Comparison of ENCODE assay signal across 1 cellular context in genomic region chr19:34772697-34773554, GRCh38.
TF ChIP-seq lines count a peak whose summit lies in the region.

Gene ZNF599 (minus strand): TSS chr19:34773215. CDS start chr19:34772841, 374 bp downstream.

TF ChIP-seq in K562, 482 proteins besides CTCF, POLR2A, EP300 and RAD21 (continued from another document and continues in another):
- TF ChIP-seq SFPQ (IDR thresholded peaks at IDR 0.05; ENCODE audit: low read depth, low read length) (no peak), ATF4 (CRISPR knock-in tag; IDR thresholded peaks at IDR 0.05) (no peak), EP400 (IDR thresholded peaks at IDR 0.05) (0 out of 2 replicates have a peak, but pooled peaks have one; percentile 27), KDM1A (IDR thresholded peaks at IDR 0.05) (no peak), ZBTB9 (CRISPR knock-in tag; IDR thresholded peaks at IDR 0.05) (no peak), ZNF184 (CRISPR knock-in tag; IDR thresholded peaks at IDR 0.05) (no peak), POLR2B (IDR thresholded peaks at IDR 0.05; ENCODE audit: low read depth, partially characterized antibody) (no peak), NKRF (IDR thresholded peaks at IDR 0.05; ENCODE audit: borderline replicate concordance) (no peak), HMGXB4 (CRISPR knock-in tag; IDR thresholded peaks at IDR 0.05) (no peak), HCFC1 (IDR thresholded peaks at IDR 0.05; ENCODE audit: low read depth, low read length) (peak; percentile 92), ZBED1 (IDR thresholded peaks at IDR 0.05) (no peak), GABPB2 (CRISPR knock-in tag; conservative IDR thresholded peaks at IDR 0.05) (no peak), KDM4B (IDR thresholded peaks at IDR 0.05; ENCODE audit: borderline replicate concordance in 2 of 2, low read depth in 1 of 2) (peak in 1 of 2 experiments; percentile 83; a peak in 1 of 4 replicates), MEIS2 (IDR thresholded peaks at IDR 0.05; ENCODE audit: partially characterized antibody) (no peak), MXD1 (CRISPR knock-in tag; IDR thresholded peaks at IDR 0.05; ENCODE audit: borderline replicate concordance, poor library complexity, severe bottlenecking) (no peak), ZBTB5 (IDR thresholded peaks at IDR 0.05) (no peak), SREBF1 (IDR thresholded peaks at IDR 0.05; ENCODE audit: borderline replicate concordance, low read depth, low read length) (no peak), ATF7 (IDR thresholded peaks at IDR 0.05) (peak; percentile 37; the same call in 1 of the 2 replicates), TBP (optimal IDR thresholded peaks at IDR 0.05; ENCODE audit: low read depth, low read length) (peak; percentile 12), E2F6 (IDR thresholded peaks at IDR 0.05; ENCODE audit: borderline replicate concordance in 1 of 2, extremely low read depth in 1 of 2, insufficient read depth in 1 of 2, insufficient read length in 1 of 2, low read depth in 1 of 2, low read length in 1 of 2, poor library complexity in 1 of 2, severe bottlenecking in 1 of 2) (peak; percentile 59 to 82), RERE (CRISPR knock-in tag; IDR thresholded peaks at IDR 0.05; ENCODE audit: borderline replicate concordance) (no peak), HMBOX1 (IDR thresholded peaks at IDR 0.05) (no peak), ZNF165 (CRISPR knock-in tag; IDR thresholded peaks at IDR 0.05; ENCODE audit: borderline replicate concordance) (no peak), HMG20B (CRISPR knock-in tag; IDR thresholded peaks at IDR 0.05) (no peak), CHAMP1 (IDR thresholded peaks at IDR 0.05) (no peak), RBM25 (IDR thresholded peaks at IDR 0.05; ENCODE audit: low read depth, low read length, severe bottlenecking) (no peak), HDGF (IDR thresholded peaks at IDR 0.05) (no peak)
